Comparison of ENCODE assay signal across 4 cellular contexts in the genomic region with DNA sequence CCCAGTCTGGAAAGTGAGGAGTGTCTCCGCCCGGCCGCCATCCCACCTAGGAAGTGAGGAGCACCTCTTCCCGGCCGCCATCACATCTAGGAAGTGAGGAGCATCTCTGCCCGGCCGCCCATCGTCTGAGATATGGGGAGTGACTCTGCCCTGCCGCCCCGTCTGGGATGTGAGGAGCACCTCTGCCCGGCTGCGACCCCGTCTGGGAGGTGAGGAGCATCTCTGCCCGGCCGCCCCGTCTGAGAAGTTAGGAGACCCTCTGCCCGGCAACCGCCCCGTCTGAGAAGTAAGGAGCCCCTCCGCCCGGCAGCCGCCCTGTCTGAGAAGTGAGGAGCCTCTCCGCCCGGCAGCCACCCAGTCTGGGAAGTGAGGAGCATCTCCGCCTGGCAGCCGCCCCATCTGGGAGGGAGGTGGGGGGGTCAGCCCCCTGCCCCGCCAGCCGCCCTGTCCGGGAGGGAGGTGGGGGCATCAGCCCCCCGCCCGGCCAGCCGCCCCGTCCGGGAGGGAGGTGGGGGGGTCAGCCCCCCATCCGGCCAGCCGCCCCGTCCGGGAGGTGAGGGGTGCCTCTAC.
A peak's percentile ranks its signal among the peaks of the same experiment; 100 is the strongest.
DNase-seq lines count a peak whose midpoint lies in the region; ATAC-seq and TF ChIP-seq lines count a peak whose summit lies in the region.
"Not testable (repeated sequence)": the region's sequence is repeated elsewhere in the genome, so short reads cannot be mapped to it uniquely, and the experiment has no call there.

No MANE protein-coding gene starts in this region.

- not testable (repeated sequence) for H3K27ac ChIP-seq in spleen, upper lobe of right lung

- not testable (repeated sequence) for H3K36me3 ChIP-seq in spleen, upper lobe of right lung

- not testable (repeated sequence) for H3K27me3 Mint-ChIP-seq in glutamatergic neuron (ENCODE audit: unreplicated experiment)

- not testable (repeated sequence) for H3K4me3 Mint-ChIP-seq in glutamatergic neuron (ENCODE audit: unreplicated experiment)

- intact Hi-C loops in spleen (cut with DNase I; ENCODE audit: low total_unique reads); upper lobe of right lung (cut with DNase I): not testable (repeated sequence)

- DNase-seq in activated gamma-delta T cell (lab: John Stamatoyannopoulos, UW) = peak; percentile 1
- DNase-seq in glutamatergic neuron = peak; percentile 7
- peak; percentile 51 for DNase-seq in spleen
- peak; percentile 41 for DNase-seq in upper lobe of right lung

- TF ChIP-seq CTCF in glutamatergic neuron (IDR thresholded peaks at IDR 0.05; ENCODE audit: partially characterized antibody, unreplicated experiment); spleen (IDR thresholded peaks at IDR 0.05 in 8 of 11, conservative IDR thresholded peaks at IDR 0.05 in 3 of 11); upper lobe of right lung (IDR thresholded peaks at IDR 0.05): not testable (repeated sequence)

- not testable (repeated sequence) for TF ChIP-seq POLR2A in spleen (IDR thresholded peaks at IDR 0.05)

- peaks cover 0 to 28% (median 3%) of the 10 kb centered on the region in 8 donors for H3K9me3 ChIP-seq in spleen
- H3K9me3 ChIP-seq in upper lobe of right lung = not testable (repeated sequence)

- H3K36me3 Mint-ChIP-seq in glutamatergic neuron (ENCODE audit: unreplicated experiment) = not testable (repeated sequence)

- 82 to 100% (median 92%) methylated on average over 2 to 38 of the region's 38 CpGs for WGBS in spleen, 5 donors

- ATAC-seq in upper lobe of right lung = not testable (repeated sequence)

- H3K4me3 ChIP-seq in spleen, upper lobe of right lung: not testable (repeated sequence)

- H3K9me3 Mint-ChIP-seq in glutamatergic neuron (ENCODE audit: unreplicated experiment) = not testable (repeated sequence)

- not testable (repeated sequence) for H3K4me1 ChIP-seq in spleen, upper lobe of right lung

- H3K4me1 Mint-ChIP-seq in glutamatergic neuron (ENCODE audit: low read depth, unreplicated experiment) = not testable (repeated sequence)

- not testable (repeated sequence) for H3K27ac Mint-ChIP-seq in glutamatergic neuron (ENCODE audit: unreplicated experiment)

- H3K27me3 ChIP-seq in spleen (replicated peaks in 1 of 7); upper lobe of right lung: not testable (repeated sequence)

Comparison
In these comparisons a context has a peak if more than half of its experiments do, and no peak if none do; other contexts are left out.
1. DNase-seq: peak in every context shown above with its lines; median percentile 51 in spleen; 41 in upper lobe of right lung; 7 in glutamatergic neuron; 1 in activated gamma-delta T cell.